Comparison of ENCODE assay signal across 19 cellular contexts in the genomic region with DNA sequence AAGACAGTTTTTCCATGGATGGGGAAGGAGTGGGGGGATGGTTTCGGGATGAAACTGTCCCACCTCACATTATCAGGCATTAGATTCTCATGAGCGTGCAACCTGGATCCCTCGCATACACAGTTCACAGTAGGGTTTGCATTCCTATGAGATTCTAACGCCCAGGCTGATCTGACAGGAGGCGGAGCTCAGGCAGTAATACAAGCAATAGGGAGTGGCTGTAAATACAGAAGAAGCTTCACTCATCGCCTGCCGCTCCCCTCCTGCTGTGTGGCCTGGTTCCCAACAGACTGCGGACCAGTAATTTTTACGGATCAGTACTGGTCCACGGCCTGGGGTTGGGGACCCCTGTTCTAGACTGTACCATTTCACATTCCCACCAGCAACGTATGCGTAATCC.
A peak's percentile ranks its signal among the peaks of the same experiment; 100 is the strongest.
DNase-seq lines count a peak whose midpoint lies in the region; ATAC-seq and TF ChIP-seq lines count a peak whose summit lies in the region.
"Had no signal": no experiment of that assay in that cellular context is flagged by ENCODE, and none has a peak within 500 bp of the region (broad histone marks: within the 10 kb centered on the region; RNA-seq: fewer than 3 reads in every experiment).

No MANE protein-coding gene starts in this region.

- intact Hi-C loops in Calu3 (cut with micrococcal nuclease; ENCODE audit: unreplicated experiment) = no loop called here
- intact Hi-C loops in left colon (cut with DNase I, micrococcal nuclease) = no loop called here

- no peak overlapping the region for H3K4me3 ChIP-seq in HEK293 (ENCODE audit: low read depth, low read length)
- H3K4me3 ChIP-seq: BLaER1, PC-9, SK-N-MC had no signal

- no peaks in the 10 kb centered on the region for H3K9me3 ChIP-seq in HEK293 (ENCODE audit: control insufficient read depth, insufficient read depth, low read depth, low read length)

- TSS peak; percentile 16 for BruUV-seq in Calu3 (replicated peaks; lab: Mats Ljungman, UMichigan)

- H3K4me3 Mint-ChIP-seq in Calu3 (ENCODE audit: low read depth, unreplicated experiment) (no peak overlapping the region), WTC11 (no peak overlapping the region)
- no peak overlapping the region for H3K4me3 Mint-ChIP-seq in effector memory CD8-positive, alpha-beta T cell
- H3K4me3 Mint-ChIP-seq: CD8-positive, alpha-beta T cell had no signal

- CTCF ChIA-PET in Calu3 (lab: Charles Lee) = interaction anchor here (0.7 kb wide), 1 partner anchor 126 kb away, joined by 3 read pairs; no protein-coding TSS in a partner anchor
- CTCF ChIA-PET in HEK293 (lab: Yijun Ruan, JAX) = no interaction called here
- CTCF ChIA-PET in WTC11 (lab: Charles Lee) = interaction anchor here (0.6 to 1.6 kb wide), 2 partner anchors 8 to 135 kb away, joined by 4 to 5 read pairs; no protein-coding TSS in a partner anchor

- peaks cover 7% of the 10 kb centered on the region for H3K36me3 Mint-ChIP-seq in Calu3 (ENCODE audit: insufficient read depth, unreplicated experiment)
- no peaks in the 10 kb centered on the region; the same call in none of the 2 replicates for H3K36me3 Mint-ChIP-seq in WTC11
- H3K36me3 Mint-ChIP-seq in effector memory CD8-positive, alpha-beta T cell (ENCODE audit: insufficient read depth) = no peaks in the 10 kb centered on the region
- H3K36me3 Mint-ChIP-seq: CD8-positive, alpha-beta T cell had no signal

- no peak for TF ChIP-seq CTCF in Calu3 (IDR thresholded peaks at IDR 0.05; ENCODE audit: unreplicated experiment)
- TF ChIP-seq CTCF in HEK293 (tag by site-specific recombination; IDR thresholded peaks at IDR 0.05) = no peak
- no peak for TF ChIP-seq CTCF in WTC11 (IDR thresholded peaks at IDR 0.05)

- peaks cover 0 to 5% of the 10 kb centered on the region in 2 experiments; a peak in 1 of 3 replicates for H3K36me3 ChIP-seq in HEK293 (ENCODE audit: control insufficient read depth in 2 of 2, insufficient read depth in 1 of 2, low read length in 2 of 2)

- H3K27ac ChIP-seq in HEK293 (ENCODE audit: extremely low read depth, low read depth, low read length) = no peak overlapping the region
- H3K27ac ChIP-seq: BLaER1, PC-9, SK-N-MC had no signal

- H3K4me1 Mint-ChIP-seq in Calu3 (ENCODE audit: low read depth, unreplicated experiment) (no peaks in the 10 kb centered on the region), WTC11 (peaks cover 6% of the 10 kb centered on the region; the same call in 1 of the 2 replicates)
- no peaks in the 10 kb centered on the region for H3K4me1 Mint-ChIP-seq in effector memory CD8-positive, alpha-beta T cell (ENCODE audit: low read depth in 2 of 2)

- H3K27me3 Mint-ChIP-seq in Calu3 (ENCODE audit: unreplicated experiment) (no peaks in the 10 kb centered on the region), WTC11 (ENCODE audit: low read depth) (no peaks in the 10 kb centered on the region)
- H3K27me3 Mint-ChIP-seq in effector memory CD8-positive, alpha-beta T cell = peaks cover 7 to 10% of the 10 kb centered on the region in 2 donors

- DNase-seq in Calu3 (no peak), WTC11 (ENCODE audit: low spot score) (peak; percentile 20), left colon (peak in 1 of 2 donors; percentile 44), SIG-M5 treated with dmso at 0.1 percent for 504 hours (lab: John Stamatoyannopoulos, UW; ENCODE audit: unreplicated experiment) (no peak), NCI-H2081 treated with DMSO at 0.1 percent for 48 hours (lab: John Stamatoyannopoulos, UW) (no peak)
- DNase-seq in effector memory CD8-positive, alpha-beta T cell = no peak
- DNase-seq: CD8-positive, alpha-beta T cell; DND-41; GDM1; GOT3; Kasumi-1; MM.1S; NCI-H2029; NCI-H510A; PC-9 had no signal

- H3K9me3 Mint-ChIP-seq in Calu3 (ENCODE audit: low read depth, unreplicated experiment) = peaks cover 3% of the 10 kb centered on the region
- peaks cover 6% of the 10 kb centered on the region for H3K9me3 Mint-ChIP-seq in WTC11
- H3K9me3 Mint-ChIP-seq in effector memory CD8-positive, alpha-beta T cell = no peaks in the 10 kb centered on the region

- H3K27ac Mint-ChIP-seq in Calu3 (ENCODE audit: unreplicated experiment) = no peak overlapping the region
- no peak overlapping the region for H3K27ac Mint-ChIP-seq in WTC11
- no peak overlapping the region for H3K27ac Mint-ChIP-seq in effector memory CD8-positive, alpha-beta T cell
- H3K27ac Mint-ChIP-seq: CD8-positive, alpha-beta T cell had no signal

- ATAC-seq in WTC11 (peak; percentile 64), left colon (peak; percentile 94), GM18502 (IDR thresholded peaks at IDR 0.05; ENCODE audit: poor library complexity, unreplicated experiment) (no peak)
- ATAC-seq in effector memory CD8-positive, alpha-beta T cell (replicated peaks) = no peak
- ATAC-seq: CD8-positive, alpha-beta T cell had no signal

- no peaks in the 10 kb centered on the region for H3K4me1 ChIP-seq in HEK293 (ENCODE audit: control insufficient read depth, insufficient read depth, low read length)
- H3K4me1 ChIP-seq: BLaER1 had no signal

- POLR2A ChIA-PET in HEK293 (lab: Yijun Ruan, JAX) (no interaction called here), WTC11 (lab: Charles Lee) (no interaction called here)

TF ChIP-seq in HEK293, 187 proteins besides CTCF, POLR2A, EP300 and RAD21:
- TF ChIP-seq ZNF2 (tag by site-specific recombination; IDR thresholded peaks at IDR 0.05) (no peak), ZNF600 (tag by site-specific recombination; IDR thresholded peaks at IDR 0.05) (no peak), ZNF610 (tag by site-specific recombination; IDR thresholded peaks at IDR 0.05; ENCODE audit: borderline replicate concordance) (peak; percentile 98), ZNF335 (tag by site-specific recombination; conservative IDR thresholded peaks at IDR 0.05) (no peak), IKZF3 (tag by site-specific recombination; IDR thresholded peaks at IDR 0.05) (no peak)

TF ChIP-seq in WTC11, 78 proteins besides CTCF, POLR2A, EP300 and RAD21 (continues in another document):
- TF ChIP-seq NFYB (CRISPR knock-in tag; conservative IDR thresholded peaks at IDR 0.05; ENCODE audit: low read depth) = no peak
- TF ChIP-seq GABPB1 (CRISPR knock-in tag; IDR thresholded peaks at IDR 0.05) = no peak
- no peak for TF ChIP-seq ESRRA (CRISPR knock-in tag; IDR thresholded peaks at IDR 0.05; ENCODE audit: borderline replicate concordance)
- TF ChIP-seq ZNF232 (CRISPR knock-in tag; IDR thresholded peaks at IDR 0.05) = no peak
- no peak for TF ChIP-seq SOX15 (CRISPR knock-in tag; IDR thresholded peaks at IDR 0.05)
- TF ChIP-seq, protein P1, sequence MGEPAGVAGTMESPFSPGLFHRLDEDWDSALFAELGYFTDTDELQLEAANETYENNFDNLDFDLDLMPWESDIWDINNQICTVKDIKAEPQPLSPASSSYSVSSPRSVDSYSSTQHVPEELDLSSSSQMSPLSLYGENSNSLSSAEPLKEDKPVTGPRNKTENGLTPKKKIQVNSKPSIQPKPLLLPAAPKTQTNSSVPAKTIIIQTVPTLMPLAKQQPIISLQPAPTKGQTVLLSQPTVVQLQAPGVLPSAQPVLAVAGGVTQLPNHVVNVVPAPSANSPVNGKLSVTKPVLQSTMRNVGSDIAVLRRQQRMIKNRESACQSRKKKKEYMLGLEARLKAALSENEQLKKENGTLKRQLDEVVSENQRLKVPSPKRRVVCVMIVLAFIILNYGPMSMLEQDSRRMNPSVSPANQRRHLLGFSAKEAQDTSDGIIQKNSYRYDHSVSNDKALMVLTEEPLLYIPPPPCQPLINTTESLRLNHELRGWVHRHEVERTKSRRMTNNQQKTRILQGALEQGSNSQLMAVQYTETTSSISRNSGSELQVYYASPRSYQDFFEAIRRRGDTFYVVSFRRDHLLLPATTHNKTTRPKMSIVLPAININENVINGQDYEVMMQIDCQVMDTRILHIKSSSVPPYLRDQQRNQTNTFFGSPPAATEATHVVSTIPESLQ (CRISPR knock-in tag; IDR thresholded peaks at IDR 0.05) = no peak
- no peak for TF ChIP-seq PRRX2 (CRISPR knock-in tag; IDR thresholded peaks at IDR 0.05)
- TF ChIP-seq TCF7 (CRISPR knock-in tag; IDR thresholded peaks at IDR 0.05; ENCODE audit: low read depth) = no peak
- no peak for TF ChIP-seq ATF1 (CRISPR knock-in tag; IDR thresholded peaks at IDR 0.05)
- TF ChIP-seq FOXP1 (CRISPR knock-in tag; IDR thresholded peaks at IDR 0.05; ENCODE audit: borderline replicate concordance) = no peak
- TF ChIP-seq, protein P2, sequence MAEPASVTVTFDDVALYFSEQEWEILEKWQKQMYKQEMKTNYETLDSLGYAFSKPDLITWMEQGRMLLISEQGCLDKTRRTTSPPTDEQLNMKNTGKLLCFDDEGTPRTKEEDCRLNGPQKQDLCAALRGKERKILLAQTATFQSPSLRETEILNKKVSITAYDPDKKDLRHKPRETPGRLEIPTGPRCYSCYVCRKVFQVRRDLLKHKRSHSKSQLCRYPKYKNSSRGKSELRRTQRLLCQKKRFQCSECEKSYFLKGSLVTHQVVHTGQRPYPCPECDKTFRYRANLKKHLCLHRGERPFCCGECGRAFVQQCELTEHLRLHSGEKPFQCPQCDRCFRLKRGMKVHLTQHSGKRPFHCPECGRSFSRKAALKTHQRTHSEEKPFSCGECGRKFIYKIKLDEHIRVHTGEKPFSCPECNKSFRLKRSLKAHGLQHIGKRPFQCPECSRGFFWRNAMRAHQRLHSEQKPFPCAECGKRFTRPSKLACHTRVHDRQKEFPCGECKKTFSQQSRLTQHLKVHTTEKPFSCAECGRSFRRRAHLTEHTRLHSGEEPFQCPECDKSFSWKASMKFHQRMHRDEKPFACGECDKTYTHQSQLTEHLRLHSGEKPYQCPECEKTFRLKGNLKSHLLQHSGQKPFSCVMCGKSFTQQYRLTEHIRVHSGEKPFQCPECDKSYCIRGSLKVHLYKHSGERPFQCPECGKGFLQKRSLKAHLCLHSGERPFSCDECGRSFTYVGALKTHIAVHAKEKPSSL (CRISPR knock-in tag; conservative IDR thresholded peaks at IDR 0.05) = no peak
- no peak for TF ChIP-seq ZNF671 (CRISPR knock-in tag; IDR thresholded peaks at IDR 0.05)
- TF ChIP-seq USF1 (CRISPR knock-in tag; IDR thresholded peaks at IDR 0.05) = no peak
- TF ChIP-seq TP53 (CRISPR knock-in tag; IDR thresholded peaks at IDR 0.05) = no peak
- TF ChIP-seq CREM (CRISPR knock-in tag; IDR thresholded peaks at IDR 0.05) = no peak
- no peak for TF ChIP-seq NR1H2 (CRISPR knock-in tag; IDR thresholded peaks at IDR 0.05)
- TF ChIP-seq ZNF263 (CRISPR knock-in tag; IDR thresholded peaks at IDR 0.05; ENCODE audit: low read depth) = no peak
- no peak for TF ChIP-seq ZNF317 (CRISPR knock-in tag; IDR thresholded peaks at IDR 0.05; ENCODE audit: borderline replicate concordance, low read depth)

Comparison
In these comparisons a context has a peak if more than half of its experiments do, and no peak if none do; other contexts are left out.
1. ATAC-seq: peak in WTC11 (single experiment) and left colon (single experiment); none in GM18502 (single experiment) and effector memory CD8-positive, alpha-beta T cell (single experiment).